In the genomic region with DNA sequence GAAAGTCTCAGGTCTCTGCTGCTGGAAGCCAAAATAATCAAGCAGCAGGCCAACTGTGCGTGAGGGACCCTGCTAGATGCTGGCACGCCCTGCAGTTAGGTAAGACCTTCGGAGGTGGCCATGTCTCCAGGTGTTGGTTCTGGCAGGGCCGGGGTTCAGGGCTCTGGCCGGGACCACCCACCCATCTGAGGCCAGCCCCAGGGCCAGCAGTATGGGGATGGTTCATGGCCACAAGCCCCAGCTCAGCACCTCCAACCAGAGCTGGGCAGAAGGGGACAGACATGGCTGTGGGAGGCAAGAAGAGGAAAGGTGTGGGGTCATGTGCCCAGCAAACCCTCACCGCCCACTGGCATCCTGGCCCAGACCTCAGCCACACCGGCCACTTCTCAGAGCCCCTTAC, we compare ENCODE assay signal across 27 cellular contexts. TPM values are rescaled to one million over a fixed set of nuclear protein-coding genes. Genes with fewer than 3 reads are reported as not detected.
DNase-seq lines count a peak whose midpoint lies in the region; ATAC-seq and TF ChIP-seq lines count a peak whose summit lies in the region.
"Had no signal": no experiment of that assay in that cellular context is flagged by ENCODE, and none has a peak within 500 bp of the region (broad histone marks: within the 10 kb centered on the region; RNA-seq: fewer than 3 reads in every experiment).

No MANE protein-coding gene starts in this region.

- H2AK9ac ChIP-seq in IMR-90 (replicated peaks; ENCODE audit: low read depth, low read length, poor library complexity), result peak overlapping the region; percentile 32

- H4K5ac ChIP-seq in IMR-90 (ENCODE audit: low read depth, low read length), result no peak overlapping the region

- no peak overlapping the region for H3K9ac ChIP-seq in IMR-90 (ENCODE audit: low read depth, low read length)

- H4K91ac ChIP-seq in IMR-90 (ENCODE audit: insufficient read depth, low read depth, low read length), result no peak overlapping the region

- CTCF ChIA-PET in IMR-90 (lab: Yijun Ruan, JAX), result no interaction called here

- H3K4me3 Mint-ChIP-seq in HFFc6, result no peak overlapping the region
- H3K4me3 Mint-ChIP-seq: CD4-positive, alpha-beta memory T cell; GM23338 had no signal

- no peaks in the 10 kb centered on the region for H3K36me3 ChIP-seq in IMR-90 (ENCODE audit: control insufficient read depth, insufficient read depth, low read length)
- H3K36me3 ChIP-seq in ascending aorta, result no peaks in the 10 kb centered on the region
- no peaks in the 10 kb centered on the region for H3K36me3 ChIP-seq in thyroid gland
- no peaks in the 10 kb centered on the region for H3K36me3 ChIP-seq in prostate gland
- H3K36me3 ChIP-seq: HAP-1 had no signal

- H3K27ac Mint-ChIP-seq in HFFc6, result no peak overlapping the region

- no peaks in the 10 kb centered on the region for H3K36me3 Mint-ChIP-seq in HFFc6 (ENCODE audit: low read depth)
- H3K36me3 Mint-ChIP-seq: CD4-positive, alpha-beta memory T cell had no signal

- POLR2A ChIA-PET in IMR-90 (lab: Charles Lee; ENCODE audit: unreplicated experiment), result no interaction called here

- no peak overlapping the region for H2BK20ac ChIP-seq in IMR-90 (ENCODE audit: low read depth, low read length)

- H2AK5ac ChIP-seq in IMR-90 (ENCODE audit: low read depth, low read length), result no peak overlapping the region

- H3K4me3 ChIP-seq in IMR-90 (ENCODE audit: insufficient read depth, low read depth, low read length) (no peak overlapping the region), ascending aorta (no peak overlapping the region), thyroid gland (replicated peaks in 1 of 3) (no peak overlapping the region), prostate gland (no peak overlapping the region)
- H3K4me3 ChIP-seq: GM23338, HAP-1, K562, PC-9 had no signal

- no peak overlapping the region for H3K56ac ChIP-seq in IMR-90 (ENCODE audit: extremely low read depth, insufficient read depth, low read length)

- H2BK5ac ChIP-seq in IMR-90 (ENCODE audit: low read depth, low read length, poor library complexity, severe bottlenecking), result no peak overlapping the region

- H3K4me1 ChIP-seq in IMR-90 (ENCODE audit: control insufficient read depth, insufficient read depth, low read length), result peaks cover 3% of the 10 kb centered on the region; the same call in 1 of the 2 replicates
- H3K4me1 ChIP-seq in ascending aorta, result peaks cover 7 to 33% of the 10 kb centered on the region in 2 donors
- H3K4me1 ChIP-seq in thyroid gland, result peaks cover 43 to 82% of the 10 kb centered on the region in 2 donors
- no peaks in the 10 kb centered on the region for H3K4me1 ChIP-seq in prostate gland (replicated peaks)
- H3K4me1 ChIP-seq: HAP-1 had no signal

- DNase-seq in IMR-90, result no peak
- DNase-seq in ascending aorta (ENCODE audit: low spot score in 2 of 2), result no peak
- DNase-seq in thyroid gland, result no peak
- DNase-seq in HFFc6, result no peak
- DNase-seq in prostate gland (ENCODE audit: low spot score), result no peak
- no peak for DNase-seq in cerebellum (ENCODE audit: low spot score)
- DNase-seq: CD4-positive, alpha-beta memory T cell; COR-L47; DMS53; Kasumi-1; MV-4-11; NCI-H1105; NCI-H146; NCI-H1930; NCI-H2107; NCI-H524 treated with DMSO at 0.1 percent for 48 hours; NCI-H82; NK-92 treated with Interleukin-12 subunit alpha and Interleukin-12 subunit beta, amount 100 ng/mL, for 24 hours; PC-9; RPMI8226; SHP77 treated with DMSO at 0.1 percent for 48 hours had no signal

- ATAC-seq in IMR-90 (ENCODE audit: low read depth), result no peak
- ATAC-seq: GM23338, HepG2, K562 had no signal

- TF ChIP-seq POLR2A in IMR-90 (IDR thresholded peaks at IDR 0.05; ENCODE audit: low read depth, low read length) (no peak), thyroid gland (IDR thresholded peaks at IDR 0.05) (no peak), prostate gland (IDR thresholded peaks at IDR 0.05) (no peak)

- 0 out of 2 replicates have a peak, but pooled peaks cover 9% of the 10 kb centered on the region for H3K9me1 ChIP-seq in IMR-90 (ENCODE audit: insufficient read depth, low read length)

- H3K27ac ChIP-seq in IMR-90 (ENCODE audit: insufficient read depth, low read length) (no peak overlapping the region), ascending aorta (peak overlapping the region; percentile 56 to 65), layer of hippocampus (ENCODE audit: low read depth, low read length) (peak overlapping the region; percentile 19), thyroid gland (peak overlapping the region; percentile 75 to 89 (median 76)), prostate gland (no peak overlapping the region)
- H3K27ac ChIP-seq: HL-60, PC-9 had no signal

- H3K4me1 Mint-ChIP-seq in HFFc6 (ENCODE audit: low read depth), result peaks cover 11% of the 10 kb centered on the region

- H2AFZ ChIP-seq in IMR-90 (replicated peaks; ENCODE audit: low read length, poor library complexity), result peak overlapping the region; percentile 25
- H2AFZ ChIP-seq: GM23338, PC-9 had no signal

- no peaks in the 10 kb centered on the region for H3K9me3 Mint-ChIP-seq in HFFc6
- H3K9me3 Mint-ChIP-seq: CD4-positive, alpha-beta memory T cell; GM23338 had no signal

- no peak overlapping the region for H3K14ac ChIP-seq in IMR-90 (replicated peaks; ENCODE audit: low read depth, low read length)

- no TSS peak for BruUV-seq in IMR-90 (replicated peaks; lab: Mats Ljungman, UMichigan)

- no peak overlapping the region for H3K4me2 ChIP-seq in IMR-90 (ENCODE audit: low read depth, low read length)
- H3K4me2 ChIP-seq: GM23338, PC-9 had no signal

- no peak overlapping the region for H4K8ac ChIP-seq in IMR-90 (ENCODE audit: low read depth in 2 of 2, low read length in 2 of 2)

- H3K9me3 ChIP-seq in IMR-90 (ENCODE audit: control insufficient read depth, insufficient read depth, low read length) (no peaks in the 10 kb centered on the region), ascending aorta (no peaks in the 10 kb centered on the region), thyroid gland (no peaks in the 10 kb centered on the region), prostate gland (no peaks in the 10 kb centered on the region)
- H3K9me3 ChIP-seq: HAP-1 had no signal

- no CpG with 5 or more reads among the region's 7 CpGs for WGBS in IMR-90 (ENCODE audit: extremely low coverage in 2 of 2, insufficient read length in 1 of 2), 2 experiments
- 80 to 91% methylated on average over 1 to 4 of the region's 7 CpGs for WGBS in thyroid gland, 2 donors
- WGBS in prostate gland, result 78% methylated on average over 7 of the region's 7 CpGs

- no peak overlapping the region for H3K4ac ChIP-seq in IMR-90 (ENCODE audit: low read depth, low read length)

- no peaks in the 10 kb centered on the region for H3K27me3 ChIP-seq in IMR-90 (ENCODE audit: control insufficient read depth, insufficient read depth, low read length)
- no peaks in the 10 kb centered on the region for H3K27me3 ChIP-seq in ascending aorta
- H3K27me3 ChIP-seq in layer of hippocampus (ENCODE audit: control insufficient read depth, insufficient read depth, low read length), result no peaks in the 10 kb centered on the region
- H3K27me3 ChIP-seq in thyroid gland, result no peaks in the 10 kb centered on the region
- H3K27me3 ChIP-seq in prostate gland (replicated peaks; ENCODE audit: insufficient read depth), result no peaks in the 10 kb centered on the region

- H3K79me1 ChIP-seq in IMR-90 (ENCODE audit: low read depth in 1 of 2, low read length in 2 of 2), result peaks cover 0 to 5% of the 10 kb centered on the region in 2 experiments; a peak in 2 of 4 replicates

- H2BK15ac ChIP-seq in IMR-90 (ENCODE audit: low read depth, low read length), result no peak overlapping the region

- peaks cover 2% of the 10 kb centered on the region for H4K20me1 ChIP-seq in IMR-90 (ENCODE audit: insufficient read depth, low read length)

- no peak overlapping the region for H2BK120ac ChIP-seq in IMR-90 (ENCODE audit: low read depth, low read length)

- dilution Hi-C loops in IMR-90 (cut with HindIII; ENCODE audit: low sequenced_read_pairs, unreplicated experiment), result no loop called here

- no peak overlapping the region for H3K23ac ChIP-seq in IMR-90 (ENCODE audit: low read depth, low read length)

- H3K18ac ChIP-seq in IMR-90 (ENCODE audit: low read depth, low read length), result no peak overlapping the region

- intact Hi-C loops in IMR-90 (cut with micrococcal nuclease) (no loop called here), ascending aorta (cut with DNase I) (no loop called here), thyroid gland (cut with DNase I) (no loop called here), prostate gland (cut with DNase I) (no loop called here)

- in situ Hi-C loops in IMR-90 (cut with MboI; ENCODE audit: low sequenced_read_pairs), result no loop called here

- H3K27me3 Mint-ChIP-seq in HFFc6 (ENCODE audit: insufficient read depth), result no peaks in the 10 kb centered on the region; the same call in 1 of the 2 replicates
- H3K27me3 Mint-ChIP-seq: CD4-positive, alpha-beta memory T cell had no signal

- no peak for TF ChIP-seq CTCF in IMR-90 (conservative IDR thresholded peaks at IDR 0.05; ENCODE audit: low read depth, low read length)
- TF ChIP-seq CTCF in ascending aorta (IDR thresholded peaks at IDR 0.05), result no peak
- TF ChIP-seq CTCF in thyroid gland (IDR thresholded peaks at IDR 0.05), result no peak
- no peak for TF ChIP-seq CTCF in HFFc6 (IDR thresholded peaks at IDR 0.05)
- no peak for TF ChIP-seq CTCF in prostate gland (IDR thresholded peaks at IDR 0.05)

- TF ChIP-seq RAD21 in IMR-90 (IDR thresholded peaks at IDR 0.05; ENCODE audit: low read length), result no peak

TF ChIP-seq in IMR-90, 13 proteins besides CTCF, POLR2A, EP300 and RAD21 (continues in another document):
- TF ChIP-seq RCOR1 (IDR thresholded peaks at IDR 0.05; ENCODE audit: insufficient replicate concordance, low read length), result no peak
- TF ChIP-seq, protein P1, sequence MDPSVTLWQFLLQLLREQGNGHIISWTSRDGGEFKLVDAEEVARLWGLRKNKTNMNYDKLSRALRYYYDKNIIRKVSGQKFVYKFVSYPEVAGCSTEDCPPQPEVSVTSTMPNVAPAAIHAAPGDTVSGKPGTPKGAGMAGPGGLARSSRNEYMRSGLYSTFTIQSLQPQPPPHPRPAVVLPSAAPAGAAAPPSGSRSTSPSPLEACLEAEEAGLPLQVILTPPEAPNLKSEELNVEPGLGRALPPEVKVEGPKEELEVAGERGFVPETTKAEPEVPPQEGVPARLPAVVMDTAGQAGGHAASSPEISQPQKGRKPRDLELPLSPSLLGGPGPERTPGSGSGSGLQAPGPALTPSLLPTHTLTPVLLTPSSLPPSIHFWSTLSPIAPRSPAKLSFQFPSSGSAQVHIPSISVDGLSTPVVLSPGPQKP (IDR thresholded peaks at IDR 0.05; ENCODE audit: borderline replicate concordance, low read depth, low read length), result no peak
- no peak for TF ChIP-seq CEBPB (IDR thresholded peaks at IDR 0.05; ENCODE audit: low read depth, low read length)
- TF ChIP-seq BHLHE40 (IDR thresholded peaks at IDR 0.05; ENCODE audit: low read depth, low read length), result no peak

RNA-seq across cellular contexts. Expression of a gene that starts 23.3 kb away (rescaled TPM):
- 11.1 and 12.0 TPM in 2 replicates for total RNA-seq in IMR-90 (2012; rRNA removed)
- 12.1 and 12.6 TPM in 2 replicates for polyA plus RNA-seq in IMR-90 (2012; rRNA removed)
- polyA plus RNA-seq in IMR-90 (2012; cell fraction: cytosol; rRNA removed), result 5.9 and 7.7 TPM in 2 replicates
- polyA plus RNA-seq in IMR-90 (2012; cell fraction: nucleus; rRNA removed; ENCODE audit: low replicate concordance), result 40.5 and 54.0 TPM in 2 replicates
- total RNA-seq in ascending aorta, result 10.0 TPM
- total RNA-seq in thyroid gland, result 100 to 1,000 TPM in 3 of 4 donors, 10 to 100 TPM in 1; 92.8 to 200 (median 143) TPM
- total RNA-seq in HFFc6 (2021; fragmentation: NEBNext Ultra II Directional; extraction: Animal tissue kit (Norgen Biotek cat#: 25700)), result 10 to 100 TPM in 5 of 6 experiments, 1 to 10 TPM in 1; 7.2 to 14.9 (median 13.0) TPM
- total RNA-seq in prostate gland, result 100 to 1,000 TPM in 1 of 2 donors, 1 to 10 TPM in 1; 6.7 to 130 TPM
- 74.2 TPM for total RNA-seq in cerebellum

Comparison
In these comparisons a context has a peak if more than half of its experiments do, and no peak if none do; other contexts are left out.
1. H3K27ac ChIP-seq: peak in ascending aorta (2 of 2), layer of hippocampus (single experiment) and thyroid gland (3 of 3); none in IMR-90 (single experiment) and prostate gland (0 of 2).